Comparison of ENCODE assay signal across 21 cellular contexts in genomic region chr16:78529881-78530280, GRCh38.
"Had no signal": no experiment of that assay in that cellular context is flagged by ENCODE, and none has a peak within 500 bp of the region (broad histone marks: within the 10 kb centered on the region; RNA-seq: fewer than 3 reads in every experiment).

No MANE protein-coding gene starts in this region.

- DNase-seq: colonic mucosa; cortex of kidney; dermis blood vessel endothelial cell; dorsolateral prefrontal cortex; effector CD4-positive, alpha-beta T cell; effector CD8-positive, alpha-beta T cell; effector memory CD4-positive, alpha-beta T cell; effector memory CD8-positive, alpha-beta T cell; endodermal cell; erythroblast; esophagus squamous epithelium; foreskin fibroblast; foreskin keratinocyte; foreskin melanocyte; gastrocnemius medialis; glutamatergic neuron; head of caudate nucleus; heart left ventricle; heart right ventricle had no signal

- ATAC-seq: effector memory CD8-positive, alpha-beta T cell; esophagus mucosa; foreskin keratinocyte; gastrocnemius medialis; gastroesophageal sphincter; heart left ventricle; heart right ventricle had no signal
